ENCODE assay signal across 1 cellular context in genomic region chr17:75625813-75626486, GRCh38.
A peak's percentile ranks its signal among the peaks of the same experiment; 100 is the strongest.
TF ChIP-seq lines count a peak whose summit lies in the region.

No MANE protein-coding gene starts in this region.

TF ChIP-seq in K562, 482 proteins besides CTCF, POLR2A, EP300 and RAD21:
- TF ChIP-seq ZBTB7A (IDR thresholded peaks at IDR 0.05; ENCODE audit: borderline replicate concordance, control insufficient read depth, low read depth, low read length), result peak; percentile 58; the same call in 1 of the 2 replicates
- no peak for TF ChIP-seq CBX1 (IDR thresholded peaks at IDR 0.05; ENCODE audit: low read depth)
- 0 out of 2 replicates have a peak, but pooled peaks have one; percentile 14 for TF ChIP-seq XRCC5 (IDR thresholded peaks at IDR 0.05; ENCODE audit: low read depth, low read length)
- TF ChIP-seq POLR2G (IDR thresholded peaks at IDR 0.05; ENCODE audit: low read depth, low read length), result peak; percentile 33; the same call in 1 of the 2 replicates
- no peak for TF ChIP-seq E2F3 (CRISPR knock-in tag; IDR thresholded peaks at IDR 0.05)
- TF ChIP-seq CREM (IDR thresholded peaks at IDR 0.05; ENCODE audit: low read depth), result 0 out of 2 replicates have a peak, but pooled peaks have one; percentile 14
- TF ChIP-seq MBD2 (IDR thresholded peaks at IDR 0.05; ENCODE audit: borderline replicate concordance, low read depth), result no peak
- 0 out of 4 replicates have a peak, but pooled peaks have one; percentile 31 to 32 for TF ChIP-seq MAZ (CRISPR knock-in tag; conservative IDR thresholded peaks at IDR 0.05 in 1 of 2, IDR thresholded peaks at IDR 0.05 in 1 of 2)
- TF ChIP-seq NFXL1 (CRISPR knock-in tag; IDR thresholded peaks at IDR 0.05), result no peak
- TF ChIP-seq MCM5 (IDR thresholded peaks at IDR 0.05; ENCODE audit: low read depth), result no peak
- peak; percentile 39; the same call in 1 of the 2 replicates for TF ChIP-seq VEZF1 (CRISPR knock-in tag; IDR thresholded peaks at IDR 0.05)
- no peak for TF ChIP-seq ZNF561 (CRISPR knock-in tag; conservative IDR thresholded peaks at IDR 0.05)
